ENCODE assay signal across 8 cellular contexts in the genomic region with DNA sequence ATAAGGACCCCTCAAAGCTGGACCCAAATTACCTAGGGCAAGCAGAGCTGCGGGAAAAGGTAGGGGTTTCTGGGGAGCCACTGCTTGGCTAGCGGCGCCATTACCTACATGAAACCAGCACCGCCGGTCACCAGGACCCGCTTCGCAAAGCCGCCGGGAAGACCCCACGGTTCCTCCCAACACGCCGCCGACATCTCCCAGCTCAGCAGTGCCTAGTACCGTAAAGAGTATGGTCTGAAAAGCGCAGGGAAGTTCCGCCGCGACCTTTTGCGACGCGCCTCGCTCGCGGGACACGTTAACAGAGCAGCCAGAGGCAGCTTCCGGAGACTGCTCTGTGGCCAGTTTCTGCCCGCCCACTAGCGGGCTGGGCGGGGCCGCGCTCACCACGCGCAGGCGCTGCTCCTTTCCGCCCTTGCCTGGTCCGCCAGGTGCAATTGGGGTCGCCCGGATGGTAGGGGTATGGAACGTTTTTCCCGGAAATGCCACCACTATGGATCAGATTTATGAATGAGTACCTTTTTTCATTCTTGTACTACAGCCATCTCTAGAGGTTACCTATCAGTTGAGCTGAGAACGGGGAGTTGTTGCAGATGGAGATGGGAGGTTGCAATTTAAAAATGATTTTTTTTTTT. TPM values are rescaled to one million over a fixed set of nuclear protein-coding genes. Genes with fewer than 3 reads are reported as not detected.
A peak's percentile ranks its signal among the peaks of the same experiment; 100 is the strongest.
DNase-seq lines count a peak whose midpoint lies in the region; ATAC-seq and TF ChIP-seq lines count a peak whose summit lies in the region.

TGDS (minus strand) TSS at position 210 of the 632 bp plus-strand sequence; CDS start at position 194, 16 bp downstream.

- TF ChIP-seq CTCF in left lung (IDR thresholded peaks at IDR 0.05) = no peak

- H3K36me3 Mint-ChIP-seq in dendritic cell treated with granulocyte-macrophage colony-stimulating factor and Interleukin-4, amounts not matched to agents 40 ng/mL and 50 ng/mL, for 4 days (ENCODE audit: low read depth) = peaks cover 24% of the 10 kb centered on the region

- peaks cover 0 to 18% of the 10 kb centered on the region in 2 donors for H3K36me3 ChIP-seq in left lung

- no peaks in the 10 kb centered on the region for H3K9me3 ChIP-seq in left lung

- peak within 1 kb of the TSS; percentile 86 for H3K27ac Mint-ChIP-seq in dendritic cell treated with granulocyte-macrophage colony-stimulating factor and Interleukin-4, amounts not matched to agents 40 ng/mL and 50 ng/mL, for 4 days

- H3K4me1 Mint-ChIP-seq in dendritic cell treated with granulocyte-macrophage colony-stimulating factor and Interleukin-4, amounts not matched to agents 40 ng/mL and 50 ng/mL, for 4 days (ENCODE audit: low read depth) = peaks cover 26% of the 10 kb centered on the region

- H3K4me3 Mint-ChIP-seq in dendritic cell treated with granulocyte-macrophage colony-stimulating factor and Interleukin-4, amounts not matched to agents 40 ng/mL and 50 ng/mL, for 4 days = peak within 1 kb of the TSS; percentile 84

- intact Hi-C loops in dendritic cell treated with granulocyte-macrophage colony-stimulating factor and Interleukin-4, amounts not matched to agents 40 ng/mL and 50 ng/mL, for 4 days (cut with micrococcal nuclease) = loop anchor here (1.0 kb wide), 2 partner anchors 8 to 47 kb away; no protein-coding TSS in a partner anchor
- intact Hi-C loops in left lung (cut with DNase I) = no loop called here

- peaks cover 9% of the 10 kb centered on the region for H3K9me3 Mint-ChIP-seq in dendritic cell treated with granulocyte-macrophage colony-stimulating factor and Interleukin-4, amounts not matched to agents 40 ng/mL and 50 ng/mL, for 4 days

- no peaks in the 10 kb centered on the region for H3K27me3 ChIP-seq in left lung

- DNase-seq in CD1c-positive myeloid dendritic cell (ENCODE audit: extremely low spot score) (peak; percentile 96), NCI-H774 (lab: John Stamatoyannopoulos, UW) (peak; percentile 84), left lung (peak; percentile 91 to 97)
- DNase-seq in activated CD4-positive, alpha-beta T cell treated with anti-CD3 and anti-CD28 coated beads, Interleukin-2, amount 50 U/mL, for 24 hours (ENCODE audit: low read depth in 1 of 2, low spot score in 1 of 2) = peak; percentile 75 to 88
- DNase-seq in stimulated activated CD4-positive, alpha-beta T cell treated with anti-CD3 and anti-CD28 coated beads, Interleukin-2, amount 100 ng/mL, for 4 hours (ENCODE audit: low read depth) = peak; percentile 73

- peak within 1 kb of the TSS; percentile 73 to 77 for H3K4me3 ChIP-seq in left lung

- peaks cover 5% of the 10 kb centered on the region for H3K27me3 Mint-ChIP-seq in dendritic cell treated with granulocyte-macrophage colony-stimulating factor and Interleukin-4, amounts not matched to agents 40 ng/mL and 50 ng/mL, for 4 days

- H3K27ac ChIP-seq in left lung = peak within 1 kb of the TSS; percentile 81 to 83

- peaks cover 12 to 23% of the 10 kb centered on the region in 2 donors for H3K4me1 ChIP-seq in left lung

- peak; percentile 99 for ATAC-seq in GM19397 (IDR thresholded peaks at IDR 0.05; ENCODE audit: unreplicated experiment)
- peak; percentile 97 for ATAC-seq in HG03565 (IDR thresholded peaks at IDR 0.05; ENCODE audit: unreplicated experiment)
- ATAC-seq in left lung = peak; percentile 98

RNA-seq across cellular contexts. Expression of gene TGDS, which starts in this region (rescaled TPM):
- total RNA-seq in left lung = 10 to 100 TPM in 1 of 2 donors, 1 to 10 TPM in 1; 9.9 to 11.4 TPM

Comparison
In these comparisons a context has a peak if more than half of its experiments do, and no peak if none do; other contexts are left out.
1. Peak in every context shown above with its lines: DNase-seq, ATAC-seq, H3K4me3 ChIP-seq and H3K27ac ChIP-seq.